Comparison of ENCODE assay signal across 11 cellular contexts in genomic region chr5:132428811-132429440, GRCh38. TPM values are rescaled to one million over a fixed set of nuclear protein-coding genes. Genes with fewer than 3 reads are reported as not detected.
DNase-seq lines count a peak whose midpoint lies in the region; ATAC-seq, FAIRE-seq and TF ChIP-seq lines count a peak whose summit lies in the region.
"Had no signal": no experiment of that assay in that cellular context is flagged by ENCODE, and none has a peak within 500 bp of the region (broad histone marks: within the 10 kb centered on the region; RNA-seq: fewer than 3 reads in every experiment).

No MANE protein-coding gene starts in this region.

- H3K27me3 Mint-ChIP-seq in astrocyte (ENCODE audit: low read depth, unreplicated experiment) (no peaks in the 10 kb centered on the region), endodermal cell (ENCODE audit: insufficient read depth) (peaks cover 2% of the 10 kb centered on the region)

- 69% methylated on average over 6 of the region's 6 CpGs for WGBS in A549 (ENCODE audit: missing lambda C conversion rate)
- 85 to 96% methylated on average over 4 to 6 of the region's 6 CpGs for WGBS in endodermal cell (ENCODE audit: insufficient coverage in 1 of 2, insufficient read length in 1 of 2), 2 experiments

- H3K36me3 Mint-ChIP-seq in astrocyte (ENCODE audit: low read depth, unreplicated experiment) (peaks cover 5% of the 10 kb centered on the region), endodermal cell (ENCODE audit: low read depth) (no peaks in the 10 kb centered on the region)

- H2AFZ ChIP-seq in astrocyte (ENCODE audit: low read depth, low read length), result no peak overlapping the region

- no peak overlapping the region for H3K4me3 ChIP-seq in A549
- no peak overlapping the region for H3K4me3 ChIP-seq in HL-60 (replicated peaks; ENCODE audit: insufficient read depth, low read length)
- no peak overlapping the region for H3K4me3 ChIP-seq in astrocyte (ENCODE audit: insufficient read depth, low read depth, low read length)
- H3K4me3 ChIP-seq in muscle layer of colon (ENCODE audit: low read depth in 1 of 2, low read length in 2 of 2), result no peak overlapping the region
- no peak overlapping the region for H3K4me3 ChIP-seq in endodermal cell (ENCODE audit: low read length)

- H3K4me3 Mint-ChIP-seq in astrocyte (ENCODE audit: unreplicated experiment), result peak overlapping the region; percentile 47
- no peak overlapping the region for H3K4me3 Mint-ChIP-seq in endodermal cell

- CTCF ChIA-PET in A549 (lab: Yijun Ruan, JAX), result interaction anchor here (1.0 to 10.7 kb wide), 7 partner anchors 9 to 70 kb away, joined by 3 to 91 read pairs (median 8); partner anchors contain the start of gene IRF1

- H3K4me2 ChIP-seq in A549, result peak overlapping the region; percentile 33
- peak overlapping the region; percentile 51 for H3K4me2 ChIP-seq in astrocyte (ENCODE audit: low read length)

- H3K4me1 ChIP-seq in A549 (peaks cover 48% of the 10 kb centered on the region), astrocyte (ENCODE audit: insufficient read depth, low read length) (peaks cover 50% of the 10 kb centered on the region), muscle layer of colon (ENCODE audit: insufficient read depth, low read length) (peaks cover 86% of the 10 kb centered on the region), endodermal cell (ENCODE audit: control insufficient read depth, insufficient read depth, low read length) (peaks cover 11% of the 10 kb centered on the region)

- ATAC-seq in A549, result peak; percentile 7 to 68; a peak in 3 of 6 replicates

- TF ChIP-seq EP300 in A549 (IDR thresholded peaks at IDR 0.05), result no peak

- no peaks in the 10 kb centered on the region for H3K36me3 ChIP-seq in astrocyte (ENCODE audit: insufficient read depth, low read length)
- H3K36me3 ChIP-seq in muscle layer of colon (ENCODE audit: insufficient read depth, low read length), result no peaks in the 10 kb centered on the region
- H3K36me3 ChIP-seq in endodermal cell (ENCODE audit: control insufficient read depth, insufficient read depth, low read length), result no peaks in the 10 kb centered on the region

- H3K4me1 Mint-ChIP-seq in astrocyte (ENCODE audit: low read depth, unreplicated experiment), result peaks cover 63% of the 10 kb centered on the region
- peaks cover 23% of the 10 kb centered on the region for H3K4me1 Mint-ChIP-seq in endodermal cell

- H3K9me3 ChIP-seq in A549 (no peaks in the 10 kb centered on the region), astrocyte (ENCODE audit: insufficient read depth, low read depth, low read length) (no peaks in the 10 kb centered on the region), muscle layer of colon (ENCODE audit: low read length) (no peaks in the 10 kb centered on the region), endodermal cell (ENCODE audit: control insufficient read depth, low read length) (no peaks in the 10 kb centered on the region)

- H4K20me1 ChIP-seq in astrocyte (ENCODE audit: insufficient read depth, low read length), result no peaks in the 10 kb centered on the region

- no peaks in the 10 kb centered on the region for H3K9me3 Mint-ChIP-seq in astrocyte (ENCODE audit: unreplicated experiment)
- H3K9me3 Mint-ChIP-seq in endodermal cell, result no peaks in the 10 kb centered on the region

- H3K27me3 ChIP-seq in HL-60 (ENCODE audit: insufficient read depth, poor library complexity, severe bottlenecking), result no peaks in the 10 kb centered on the region
- no peaks in the 10 kb centered on the region for H3K27me3 ChIP-seq in astrocyte (ENCODE audit: insufficient read depth, low read length)
- H3K27me3 ChIP-seq in muscle layer of colon (ENCODE audit: control insufficient read depth in 1 of 2, insufficient read depth in 2 of 2, low read length in 2 of 2), result no peaks in the 10 kb centered on the region
- H3K27me3 ChIP-seq in endodermal cell (ENCODE audit: control insufficient read depth, insufficient read depth, low read length, poor library complexity, severe bottlenecking), result no peaks in the 10 kb centered on the region

- peak overlapping the region; percentile 91 for H3K27ac Mint-ChIP-seq in astrocyte (ENCODE audit: unreplicated experiment)
- no peak overlapping the region for H3K27ac Mint-ChIP-seq in endodermal cell

- no peak for TF ChIP-seq POLR2A in A549 (IDR thresholded peaks at IDR 0.05; ENCODE audit: low read length)

- TF ChIP-seq CTCF in A549 (IDR thresholded peaks at IDR 0.05) (no peak), HL-60 (IDR thresholded peaks at IDR 0.05; ENCODE audit: insufficient read depth, low read length) (no peak), astrocyte (IDR thresholded peaks at IDR 0.05; ENCODE audit: insufficient read depth, low read depth, low read length) (no peak), endodermal cell (conservative IDR thresholded peaks at IDR 0.05) (no peak)

- POLR2A ChIA-PET in A549 (lab: Yijun Ruan, JAX), result interaction anchor here (1.1 to 3.3 kb wide), 3 partner anchors 9 to 68 kb away, joined by 3 to 28 read pairs (median 7); partner anchors contain the start of gene IRF1

- H3K27ac ChIP-seq in A549 (peak overlapping the region in 1 of 2 experiments; percentile 84; a peak in 4 of 6 replicates), HL-60 (replicated peaks) (peak overlapping the region; percentile 93), astrocyte (ENCODE audit: low read depth, low read length) (peak overlapping the region; percentile 10), muscle layer of colon (ENCODE audit: low read depth, low read length) (peak overlapping the region; percentile 50), endodermal cell (ENCODE audit: low read depth, low read length) (no peak overlapping the region)

- no peak for TF ChIP-seq RAD21 in A549 (conservative IDR thresholded peaks at IDR 0.05 in 1 of 2, IDR thresholded peaks at IDR 0.05 in 1 of 2)

- FAIRE-seq in A549 (lab: Jason Lieb, UNC) (no peak), astrocyte (lab: Jason Lieb, UNC) (peak; percentile 95)
- FAIRE-seq: G401.6 had no signal

- H3K9ac ChIP-seq in astrocyte (ENCODE audit: low read length) (no peak overlapping the region), muscle layer of colon (ENCODE audit: low read length) (peak overlapping the region; percentile 5), endodermal cell (ENCODE audit: extremely low read depth, low read length, poor library complexity, severe bottlenecking) (no peak overlapping the region)

- peaks cover 8% of the 10 kb centered on the region for H3K79me2 ChIP-seq in astrocyte (ENCODE audit: insufficient read depth, low read length)

- DNase-seq in A549 (ENCODE audit: low read depth in 1 of 2, low spot score in 1 of 2) (peak in 1 of 2 experiments; percentile 17), HL-60 (ENCODE audit: low read depth in 1 of 2, low spot score in 1 of 2) (no peak), astrocyte (ENCODE audit: low read depth) (peak; percentile 88), NCI-H1092 (lab: John Stamatoyannopoulos, UW) (no peak), HT-29 (ENCODE audit: low spot score) (no peak), endodermal cell (no peak), H4 (ENCODE audit: low spot score) (no peak)
- DNase-seq: NCI-H446; stimulated activated CD4-positive, alpha-beta T cell treated with anti-CD3 and anti-CD28 coated beads, Interleukin-4, amount 100 ng/mL, for 1 hour had no signal

TF ChIP-seq in A549, 52 proteins besides CTCF, POLR2A, EP300 and RAD21:
- TF ChIP-seq CHD2 (IDR thresholded peaks at IDR 0.05; ENCODE audit: low read length, partially characterized antibody) (no peak), FOSL2 (IDR thresholded peaks at IDR 0.05) (no peak), FOSL2 (CRISPR knock-in tag; IDR thresholded peaks at IDR 0.05) (0 out of 2 replicates have a peak, but pooled peaks have one; percentile 17), ZFP36 (IDR thresholded peaks at IDR 0.05; ENCODE audit: borderline replicate concordance, partially characterized antibody) (no peak)

RNA-seq across cellular contexts. Expression of gene SLC22A5, which starts 59.4 kb away (rescaled TPM):
- polyA plus RNA-seq in A549 (2011; rRNA removed) (35.3 and 44.8 TPM in 2 replicates), A549 (2017; fragmentation: RNase III; extraction: RNeasy Plus Mini Kit Qiagen cat#74134 plus additional on column Dnase treatment) (27.4 to 33.2 TPM (median 28.4 TPM) in 3 replicates)
- 28.3 and 41.2 TPM in 2 replicates for polyA plus RNA-seq in A549 (2012; cell fraction: cytosol; rRNA removed)
- 102 and 117 TPM in 2 replicates for polyA plus RNA-seq in A549 (2012; cell fraction: nucleus; rRNA removed)
- polyA minus RNA-seq in A549 (2011; rRNA and poly(A)+ RNA removed), result 69.1 and 93.8 TPM in 2 replicates
- total RNA-seq in astrocyte (5.8 and 8.3 TPM in 2 replicates), endodermal cell (1 to 10 TPM; 4.9 to 8.2 TPM)
- total RNA-seq in HT-29 (2014; rRNA removed; shearing (Covaris generic)), result 6.6 and 11.9 TPM in 2 replicates
- 2.2 TPM for polyA plus RNA-seq in endodermal cell (2013, experiment 1 of 2)
- 2.2 TPM for polyA plus RNA-seq in endodermal cell (2013, experiment 2 of 2)
- 6.9 and 9.6 TPM in 2 replicates for total RNA-seq in H4 (2014; rRNA removed; shearing (Covaris generic))
